8 cellular contexts compared by ENCODE assay signal in the genomic region with DNA sequence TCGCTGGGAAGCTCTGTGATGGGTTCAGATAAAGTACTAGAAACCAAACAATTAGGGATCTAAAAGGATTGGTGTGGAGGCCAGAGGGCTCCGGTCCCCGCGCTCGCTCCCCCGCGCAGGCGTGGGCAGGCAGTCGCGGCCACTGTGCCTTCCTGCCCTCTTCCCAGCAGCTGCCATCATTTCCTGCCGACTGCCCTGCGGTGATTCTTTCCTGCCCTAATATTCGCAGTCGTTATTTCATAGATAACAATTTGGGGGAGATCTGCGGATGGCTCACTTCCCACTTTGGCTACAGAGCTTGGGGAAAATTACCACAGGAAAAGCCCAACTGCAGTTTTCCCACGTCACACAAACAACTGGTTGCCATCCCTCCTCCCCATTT. TPM values are rescaled to one million over a fixed set of nuclear protein-coding genes. Genes with fewer than 3 reads are reported as not detected.
A peak's percentile ranks its signal among the peaks of the same experiment; 100 is the strongest.
DNase-seq lines count a peak whose midpoint lies in the region; ATAC-seq and TF ChIP-seq lines count a peak whose summit lies in the region.

No MANE protein-coding gene starts in this region.

- no peak overlapping the region for H3K4ac ChIP-seq in mesenchymal stem cell (ENCODE audit: low read depth in 1 of 2, low read length in 2 of 2)

- DNase-seq in NCI-H82 (lab: John Stamatoyannopoulos, UW), result peak; percentile 56
- no peak for DNase-seq in NCI-H82 treated with DMSO at 0.1 percent for 48 hours (lab: John Stamatoyannopoulos, UW; ENCODE audit: unreplicated experiment)
- no peak for DNase-seq in choroid plexus epithelial cell (ENCODE audit: low read depth)
- no peak for DNase-seq in mesenchymal stem cell
- DNase-seq in thoracic aorta (ENCODE audit: low spot score), result no peak
- DNase-seq in hippocampal formation (lab: John Stamatoyannopoulos, UW), result no peak
- no peak for DNase-seq in activated CD4-positive, alpha-beta T cell treated with anti-CD3 and anti-CD28 coated beads for 1 hour
- no peak for DNase-seq in activated CD4-positive, CD25-positive, alpha-beta regulatory T cell (lab: John Stamatoyannopoulos, UW)

- H3K79me1 ChIP-seq in mesenchymal stem cell (replicated peaks; ENCODE audit: low read length, poor library complexity, severe bottlenecking), result no peaks in the 10 kb centered on the region

- H3K27me3 ChIP-seq in mesenchymal stem cell (ENCODE audit: control insufficient read depth in 1 of 2, insufficient read depth in 1 of 2, low read length in 2 of 2) (peaks cover 22 to 50% of the 10 kb centered on the region in 2 experiments), thoracic aorta (replicated peaks; ENCODE audit: insufficient read depth) (no peaks in the 10 kb centered on the region)

- H3K4me2 ChIP-seq in mesenchymal stem cell (ENCODE audit: low read length, poor library complexity, severe bottlenecking), result peak overlapping the region; percentile 98

- no peak overlapping the region for H4K8ac ChIP-seq in mesenchymal stem cell (ENCODE audit: low read length)

- H3K9me3 ChIP-seq in mesenchymal stem cell (ENCODE audit: control insufficient read depth, low read length), result no peaks in the 10 kb centered on the region
- H3K9me3 ChIP-seq in thoracic aorta, result no peaks in the 10 kb centered on the region

- H3K18ac ChIP-seq in mesenchymal stem cell (ENCODE audit: low read depth in 1 of 2, low read length in 2 of 2), result no peak overlapping the region

- no peak overlapping the region for H2BK12ac ChIP-seq in mesenchymal stem cell (ENCODE audit: low read length in 2 of 2)

- H3K4me3 ChIP-seq in choroid plexus epithelial cell (ENCODE audit: low read depth, low read length), result peak overlapping the region; percentile 46
- peak overlapping the region; percentile 64 to 78 for H3K4me3 ChIP-seq in mesenchymal stem cell (ENCODE audit: insufficient read depth in 1 of 2, low read depth in 1 of 2, low read length in 2 of 2)
- H3K4me3 ChIP-seq in thoracic aorta, result peak overlapping the region; percentile 84

- no peak overlapping the region for H3K27ac ChIP-seq in mesenchymal stem cell (ENCODE audit: low read length, poor library complexity, severe bottlenecking)
- peak overlapping the region; percentile 65 to 88 for H3K27ac ChIP-seq in thoracic aorta

- peak overlapping the region; percentile 45 for H3K9ac ChIP-seq in mesenchymal stem cell (ENCODE audit: low read length)

- H2BK5ac ChIP-seq in mesenchymal stem cell (ENCODE audit: low read depth, low read length, poor library complexity, severe bottlenecking), result no peak overlapping the region

- peaks cover 19% of the 10 kb centered on the region for H3K4me1 ChIP-seq in mesenchymal stem cell (ENCODE audit: control insufficient read depth, insufficient read depth, low read depth, low read length)
- peaks cover 0 to 25% of the 10 kb centered on the region in 2 donors for H3K4me1 ChIP-seq in thoracic aorta (ENCODE audit: control insufficient read depth in 1 of 2, low read depth in 2 of 2)

- no peak overlapping the region for H2BK120ac ChIP-seq in mesenchymal stem cell (ENCODE audit: low read depth, low read length)

- H3K14ac ChIP-seq in mesenchymal stem cell (ENCODE audit: low read length in 2 of 2), result no peak overlapping the region

- H3K23ac ChIP-seq in mesenchymal stem cell (ENCODE audit: low read length in 2 of 2), result no peak overlapping the region

- no peak overlapping the region for H2BK15ac ChIP-seq in mesenchymal stem cell (ENCODE audit: low read depth, poor library complexity, severe bottlenecking)

- H3K36me3 ChIP-seq in mesenchymal stem cell (ENCODE audit: control insufficient read depth in 1 of 2, insufficient read depth in 2 of 2, low read depth in 1 of 2, low read length in 2 of 2), result no peaks in the 10 kb centered on the region
- no peaks in the 10 kb centered on the region for H3K36me3 ChIP-seq in thoracic aorta

- no peak overlapping the region for H4K91ac ChIP-seq in mesenchymal stem cell (ENCODE audit: low read length)

- ATAC-seq in thoracic aorta (ENCODE audit: insufficient number of reproducible peaks, low FRiP score, low read depth), result no peak

- TF ChIP-seq CTCF in choroid plexus epithelial cell (conservative IDR thresholded peaks at IDR 0.05; ENCODE audit: low read depth, low read length) (no peak), thoracic aorta (IDR thresholded peaks at IDR 0.05) (no peak)

- 6% methylated on average over 16 of the region's 16 CpGs for WGBS in mesenchymal stem cell

- no peak overlapping the region for H2AFZ ChIP-seq in mesenchymal stem cell (ENCODE audit: low read depth, low read length)

- no peak overlapping the region for H2AK5ac ChIP-seq in mesenchymal stem cell (ENCODE audit: low read length, severe bottlenecking)

RNA-seq across cellular contexts. Expression of gene GRIA2, which starts 2.2 kb away (rescaled TPM):
- polyA plus RNA-seq in mesenchymal stem cell (2013, experiment 1 of 2), result not detected
- not detected for polyA plus RNA-seq in mesenchymal stem cell (2013, experiment 2 of 2)
- total RNA-seq in thoracic aorta, result 10 to 100 TPM; 12.4 to 27.6 TPM
